ENCODE assay signal across 11 cellular contexts in the genomic region with DNA sequence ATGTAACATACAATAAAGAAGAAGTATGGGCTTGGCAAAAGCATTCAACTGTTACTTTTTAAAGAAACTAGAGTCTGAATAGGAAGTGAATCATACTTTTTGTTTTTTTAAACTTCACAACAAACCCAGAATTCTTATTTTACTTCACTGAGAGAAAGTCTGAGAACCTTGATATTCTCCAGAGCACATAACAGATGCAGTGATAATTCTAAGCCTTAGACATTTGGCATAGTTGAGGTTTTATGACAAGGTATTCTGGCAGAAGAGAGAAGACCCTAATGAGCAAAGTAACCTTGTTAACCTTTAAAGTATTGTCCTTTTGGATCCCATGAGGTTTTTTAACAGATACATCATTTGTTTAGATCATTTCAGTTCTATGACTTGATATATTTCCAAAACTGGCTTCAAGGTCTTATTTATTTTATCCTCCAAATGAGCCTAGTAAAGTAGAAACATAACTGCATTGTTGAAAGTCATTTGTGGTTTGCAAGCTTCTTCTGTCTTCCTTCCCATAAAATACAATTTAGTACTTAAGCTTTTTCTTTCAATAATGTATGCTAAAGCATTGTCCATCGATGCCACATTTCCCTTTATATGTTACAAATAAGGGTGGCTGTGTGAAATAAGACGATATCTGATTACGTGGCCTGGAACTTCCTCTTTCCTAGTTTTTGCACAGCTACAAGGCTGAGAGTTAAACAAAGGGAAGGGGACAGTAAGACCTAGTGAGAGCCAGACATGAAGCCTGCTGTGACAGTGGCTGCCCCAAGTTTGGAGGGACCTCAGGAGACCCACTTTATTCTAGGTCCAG.
DNase-seq lines count a peak whose midpoint lies in the region; ATAC-seq and TF ChIP-seq lines count a peak whose summit lies in the region.
"Had no signal": no experiment of that assay in that cellular context is flagged by ENCODE, and none has a peak within 500 bp of the region (broad histone marks: within the 10 kb centered on the region; RNA-seq: fewer than 3 reads in every experiment).

No MANE protein-coding gene starts in this region.

- H3K4me1 ChIP-seq in OCI-LY3 (ENCODE audit: low read length) = peaks cover 11% of the 10 kb centered on the region
- peaks cover 0 to 21% (median 6%) of the 10 kb centered on the region in 3 donors for H3K4me1 ChIP-seq in esophagus squamous epithelium

- H3K27me3 ChIP-seq in OCI-LY3 (ENCODE audit: low read depth, low read length) (no peaks in the 10 kb centered on the region; the same call in 1 of the 2 replicates), esophagus squamous epithelium (no peaks in the 10 kb centered on the region)

- no peaks in the 10 kb centered on the region for H3K36me3 ChIP-seq in OCI-LY3 (replicated peaks; ENCODE audit: low read depth, low read length)
- no peaks in the 10 kb centered on the region for H3K36me3 ChIP-seq in esophagus squamous epithelium

- WGBS in esophagus squamous epithelium, 2 donors = 37 to 50% methylated on average over 2 to 3 of the region's 3 CpGs

- no peak for TF ChIP-seq CTCF in OCI-LY3 (IDR thresholded peaks at IDR 0.05; ENCODE audit: low read depth, low read length)
- no peak for TF ChIP-seq CTCF in esophagus squamous epithelium (IDR thresholded peaks at IDR 0.05)

- no peak for DNase-seq in esophagus squamous epithelium (lab: John Stamatoyannopoulos, UW)
- no peak for DNase-seq in stimulated activated CD4-positive, alpha-beta T cell treated with anti-CD3 and anti-CD28 coated beads, Interleukin-2, amount 100 ng/mL, for 24 hours
- no peak for DNase-seq in GM19240 (ENCODE audit: insufficient read length, low spot score)
- no peak for DNase-seq in NCI-H2081 treated with DMSO at 0.1 percent for 48 hours (lab: John Stamatoyannopoulos, UW)
- no peak for DNase-seq in DMS153 treated with DMSO at 0.1 percent for 48 hours (lab: John Stamatoyannopoulos, UW; ENCODE audit: unreplicated experiment)
- DNase-seq: activated gamma-delta T cell, foreskin melanocyte, nephron progenitor cell had no signal

- H3K4me3 ChIP-seq in OCI-LY3 (ENCODE audit: low read length) (no peak overlapping the region), esophagus squamous epithelium (no peak overlapping the region), skin epidermis (no peak overlapping the region)

- TF ChIP-seq POLR2A in esophagus squamous epithelium (IDR thresholded peaks at IDR 0.05) = no peak

- peak overlapping the region; percentile 28; the same call in 1 of the 2 replicates for H2AFZ ChIP-seq in OCI-LY3 (ENCODE audit: low read depth, low read length)

- H4K20me1 ChIP-seq in OCI-LY3 (ENCODE audit: insufficient read depth, low read length) = no peaks in the 10 kb centered on the region

- H3K9ac ChIP-seq in OCI-LY3 (ENCODE audit: low read length) = no peak overlapping the region

- no peaks in the 10 kb centered on the region for H3K9me3 ChIP-seq in OCI-LY3 (ENCODE audit: insufficient read depth, low read length)
- no peaks in the 10 kb centered on the region for H3K9me3 ChIP-seq in esophagus squamous epithelium

- no peak overlapping the region; the same call in 1 of the 2 replicates for H3K4me2 ChIP-seq in OCI-LY3 (ENCODE audit: low read length)

- no peaks in the 10 kb centered on the region for H3K79me2 ChIP-seq in OCI-LY3 (ENCODE audit: low read length)

- peak; percentile 58 for ATAC-seq in GM21786 (IDR thresholded peaks at IDR 0.05; ENCODE audit: unreplicated experiment)

- H3K27ac ChIP-seq in OCI-LY3 (ENCODE audit: low read length) = no peak overlapping the region
- H3K27ac ChIP-seq in esophagus squamous epithelium = peak overlapping the region in 3 of 4 donors; percentile 2 to 37 (median 37)
- H3K27ac ChIP-seq in skin epidermis = peak overlapping the region in 11 of 21 experiments; percentile 1 to 73 (median 39)

- intact Hi-C loops in esophagus squamous epithelium (cut with DNase I) = no loop called here
